8 cellular contexts compared by ENCODE assay signal in genomic region chr12:131829351-131829794, GRCh38. TPM values are rescaled to one million over a fixed set of nuclear protein-coding genes. Genes with fewer than 3 reads are reported as not detected.
DNase-seq lines count a peak whose midpoint lies in the region; ATAC-seq and TF ChIP-seq lines count a peak whose summit lies in the region.

No MANE protein-coding gene starts in this region.

- no peaks in the 10 kb centered on the region for H3K9me3 Mint-ChIP-seq in CD4-positive, alpha-beta T cell

- CTCF ChIA-PET in CD4-positive, alpha-beta T cell (lab: Charles Lee), result no interaction called here

- peaks cover 61% of the 10 kb centered on the region for H3K27me3 Mint-ChIP-seq in CD4-positive, alpha-beta T cell

- H3K27ac ChIP-seq in CD4-positive, alpha-beta T cell (ENCODE audit: low read depth, low read length), result no peak overlapping the region
- H3K27ac ChIP-seq in coronary artery (peak overlapping the region in 1 of 2 donors; percentile 58), muscle layer of duodenum (ENCODE audit: low read length) (no peak overlapping the region)

- no peak overlapping the region for H3K27ac Mint-ChIP-seq in CD4-positive, alpha-beta T cell

- TF ChIP-seq CTCF in CD4-positive, alpha-beta T cell (IDR thresholded peaks at IDR 0.05), result no peak
- no peak for TF ChIP-seq CTCF in coronary artery (IDR thresholded peaks at IDR 0.05)

- no peak for DNase-seq in CD4-positive, alpha-beta T cell
- peak; percentile 22 for DNase-seq in NCI-H1105 treated with DMSO at 0.1 percent for 48 hours (lab: John Stamatoyannopoulos, UW)
- peak; percentile 73 for DNase-seq in coronary artery (ENCODE audit: low spot score)
- DNase-seq in occipital lobe (lab: John Stamatoyannopoulos, UW), result no peak
- no peak for DNase-seq in HuH-7 (ENCODE audit: low spot score)
- no peak for DNase-seq in activated CD4-positive, CD25-positive, alpha-beta regulatory T cell (lab: John Stamatoyannopoulos, UW)

- H3K9me3 ChIP-seq in CD4-positive, alpha-beta T cell (ENCODE audit: control insufficient read depth, low read length), result no peaks in the 10 kb centered on the region
- H3K9me3 ChIP-seq in muscle layer of duodenum (ENCODE audit: control insufficient read depth in 1 of 2, low read length in 2 of 2), result no peaks in the 10 kb centered on the region

- peaks cover 0 to 44% of the 10 kb centered on the region in 2 donors for H3K4me1 ChIP-seq in muscle layer of duodenum (ENCODE audit: control insufficient read depth in 1 of 2, insufficient read depth in 2 of 2, low read length in 2 of 2)

- intact Hi-C loops in CD4-positive, alpha-beta T cell (cut with DNase I, micrococcal nuclease), result no loop called here

- H3K4me3 Mint-ChIP-seq in CD4-positive, alpha-beta T cell, result peak overlapping the region; percentile 74

- peaks cover 47% of the 10 kb centered on the region for H3K27me3 ChIP-seq in CD4-positive, alpha-beta T cell (ENCODE audit: control insufficient read depth, insufficient read depth, low read length)
- H3K27me3 ChIP-seq in muscle layer of duodenum (ENCODE audit: low read depth, low read length), result peaks cover 20% of the 10 kb centered on the region

- peaks cover 13% of the 10 kb centered on the region for H3K4me1 Mint-ChIP-seq in CD4-positive, alpha-beta T cell (ENCODE audit: low read depth)

- no peak for ATAC-seq in CD4-positive, alpha-beta T cell (ENCODE audit: poor library complexity)
- ATAC-seq in GM19328 (IDR thresholded peaks at IDR 0.05; ENCODE audit: unreplicated experiment), result no peak

- H3K36me3 ChIP-seq in muscle layer of duodenum (ENCODE audit: control insufficient read depth in 1 of 2, insufficient read depth in 2 of 2, low read length in 2 of 2), result no peaks in the 10 kb centered on the region

- H3K36me3 Mint-ChIP-seq in CD4-positive, alpha-beta T cell (ENCODE audit: low read depth), result no peaks in the 10 kb centered on the region

- POLR2A ChIA-PET in CD4-positive, alpha-beta T cell (lab: Charles Lee), result no interaction called here

- peak overlapping the region; percentile 72 for H3K4me3 ChIP-seq in coronary artery
- peak overlapping the region; percentile 44 to 75 for H3K4me3 ChIP-seq in muscle layer of duodenum (ENCODE audit: low read depth in 1 of 2, low read length in 2 of 2)

RNA-seq across cellular contexts. Expression of gene MMP17, which starts 1.2 kb away (rescaled TPM):
- total RNA-seq in CD4-positive, alpha-beta T cell, result under 1 TPM; 0.17 to 0.27 TPM
- 25.9 TPM for total RNA-seq in occipital lobe

Comparison
In these comparisons a context has a peak if more than half of its experiments do, and no peak if none do; other contexts are left out.
1. DNase-seq: peak in NCI-H1105 treated with DMSO at 0.1 percent for 48 hours (single experiment) and coronary artery (single experiment); none in CD4-positive, alpha-beta T cell (0 of 10), occipital lobe (single experiment), HuH-7 (single experiment) and activated CD4-positive, CD25-positive, alpha-beta regulatory T cell (0 of 4).
2. RNA of gene MMP17, which starts 1.2 kb away (total RNA-seq): 25.9 TPM in occipital lobe (single experiment); 0.17 to 0.27 TPM in CD4-positive, alpha-beta T cell; every median in the first group is over 10 times any median in the second.